ENCODE assay signal across 8 cellular contexts in genomic region chr3:101695779-101696372, GRCh38. TPM values are rescaled to one million over a fixed set of nuclear protein-coding genes. Genes with fewer than 3 reads are reported as not detected.
DNase-seq lines count a peak whose midpoint lies in the region; ATAC-seq and TF ChIP-seq lines count a peak whose summit lies in the region.

No MANE protein-coding gene starts in this region.

- no peaks in the 10 kb centered on the region for H3K4me1 ChIP-seq in left ventricle myocardium inferior
- no peaks in the 10 kb centered on the region for H3K4me1 ChIP-seq in right cardiac atrium (ENCODE audit: control insufficient read depth, insufficient read depth, low read length)
- H3K4me1 ChIP-seq in transverse colon = peaks cover 0 to 6% (median 2%) of the 10 kb centered on the region in 4 donors

- peak; percentile 86 for TF ChIP-seq CTCF in left ventricle myocardium inferior (IDR thresholded peaks at IDR 0.05; ENCODE audit: borderline replicate concordance)
- peak; percentile 68 to 80 (median 80) for TF ChIP-seq CTCF in transverse colon (IDR thresholded peaks at IDR 0.05)

- H3K9me3 ChIP-seq in left ventricle myocardium inferior (replicated peaks) = no peaks in the 10 kb centered on the region
- H3K9me3 ChIP-seq in right cardiac atrium (ENCODE audit: control insufficient read depth, low read length) = no peaks in the 10 kb centered on the region
- H3K9me3 ChIP-seq in transverse colon = no peaks in the 10 kb centered on the region

- H3K27ac ChIP-seq in left ventricle myocardium inferior (replicated peaks) = no peak overlapping the region
- H3K27ac ChIP-seq in right cardiac atrium (ENCODE audit: low read length) = no peak overlapping the region
- no peak overlapping the region for H3K27ac ChIP-seq in transverse colon

- ATAC-seq in right cardiac atrium (no peak), GM18520 (IDR thresholded peaks at IDR 0.05; ENCODE audit: unreplicated experiment) (no peak), HG03469 (IDR thresholded peaks at IDR 0.05; ENCODE audit: unreplicated experiment) (no peak)

- TF ChIP-seq POLR2A in transverse colon (IDR thresholded peaks at IDR 0.05) = no peak

- intact Hi-C loops in left ventricle myocardium inferior (cut with micrococcal nuclease) = no loop called here
- intact Hi-C loops in right cardiac atrium (cut with DNase I) = no loop called here
- intact Hi-C loops in transverse colon (cut with DNase I; ENCODE audit: low total_unique reads) = no loop called here

- H3K4me3 ChIP-seq in left ventricle myocardium inferior (no peak overlapping the region), right cardiac atrium (ENCODE audit: low read length) (no peak overlapping the region), transverse colon (no peak overlapping the region)

- H3K36me3 ChIP-seq in left ventricle myocardium inferior = no peaks in the 10 kb centered on the region
- H3K36me3 ChIP-seq in transverse colon = no peaks in the 10 kb centered on the region

- in situ Hi-C loops in transverse colon (cut with MboI; ENCODE audit: low pct_ligation_motif_present in 1 of 4, low pct_unique_long_range_greater_than_20kb in 1 of 4, low sequenced_read_pairs in 3 of 4) = no loop called here

- H3K27me3 ChIP-seq in left ventricle myocardium inferior (ENCODE audit: low read depth) = no peaks in the 10 kb centered on the region
- no peaks in the 10 kb centered on the region for H3K27me3 ChIP-seq in right cardiac atrium (ENCODE audit: control insufficient read depth, insufficient read depth)
- no peaks in the 10 kb centered on the region for H3K27me3 ChIP-seq in transverse colon

- DNase-seq in left ventricle myocardium inferior (no peak), right cardiac atrium (no peak), inferior parietal cortex (ENCODE audit: extremely low spot score) (peak; percentile 94), transverse colon (no peak), UCSD-AML1 (lab: John Stamatoyannopoulos, UW; ENCODE audit: unreplicated experiment) (no peak)
- peak; percentile 23 for DNase-seq in activated gamma-delta T cell treated with anti-CD3 and anti-CD28 coated beads, Interleukin-2, amount 50 U/mL, for 16 hours (ENCODE audit: low read depth)

- TF ChIP-seq EP300 in transverse colon (IDR thresholded peaks at IDR 0.05; ENCODE audit: low read depth) = no peak

- WGBS in right cardiac atrium = 29% methylated on average over 10 of the region's 10 CpGs
- WGBS in transverse colon (ENCODE audit: low coverage in 1 of 2), 2 donors = 34 to 36% methylated on average over 10 of the region's 10 CpGs

RNA-seq across cellular contexts. Expression of gene RPL24, which starts 9.4 kb away (rescaled TPM):
- 770 TPM for total RNA-seq in left ventricle myocardium inferior
- total RNA-seq in right cardiac atrium = 100 to 1,000 TPM; 818 to 939 (median 885) TPM
- polyA plus RNA-seq in right cardiac atrium = 2,039 TPM
- 100 to 1,000 TPM; 215 to 997 (median 604) TPM for total RNA-seq in transverse colon

RNA-seq across cellular contexts. Expression of gene ZBTB11, which starts 18.9 kb away (rescaled TPM):
- 10.3 TPM for total RNA-seq in left ventricle myocardium inferior
- 10 to 100 TPM; 10.9 to 11.7 (median 11.4) TPM for total RNA-seq in right cardiac atrium
- polyA plus RNA-seq in right cardiac atrium = 4.4 TPM
- total RNA-seq in transverse colon = 10 to 100 TPM; 11.6 to 29.1 (median 21.5) TPM

RNA-seq across cellular contexts. Expression of gene CEP97, which starts 28.5 kb away (rescaled TPM):
- total RNA-seq in left ventricle myocardium inferior = 5.9 TPM
- total RNA-seq in right cardiac atrium = 1 to 10 TPM; 6.6 to 7.8 (median 7.4) TPM
- polyA plus RNA-seq in right cardiac atrium = 2.2 TPM
- total RNA-seq in transverse colon = 10 to 100 TPM in 1 of 4 donors, 1 to 10 TPM in 3; 1.1 to 22.1 (median 6.1) TPM

Comparison
In these comparisons a context has a peak if more than half of its experiments do, and no peak if none do; other contexts are left out.
1. DNase-seq: peak in activated gamma-delta T cell treated with anti-CD3 and anti-CD28 coated beads, Interleukin-2, amount 50 U/mL, for 16 hours (single experiment) and inferior parietal cortex (single experiment); none in left ventricle myocardium inferior (single experiment), right cardiac atrium (0 of 3), transverse colon (single experiment) and UCSD-AML1 (single experiment).